In the genomic region with DNA sequence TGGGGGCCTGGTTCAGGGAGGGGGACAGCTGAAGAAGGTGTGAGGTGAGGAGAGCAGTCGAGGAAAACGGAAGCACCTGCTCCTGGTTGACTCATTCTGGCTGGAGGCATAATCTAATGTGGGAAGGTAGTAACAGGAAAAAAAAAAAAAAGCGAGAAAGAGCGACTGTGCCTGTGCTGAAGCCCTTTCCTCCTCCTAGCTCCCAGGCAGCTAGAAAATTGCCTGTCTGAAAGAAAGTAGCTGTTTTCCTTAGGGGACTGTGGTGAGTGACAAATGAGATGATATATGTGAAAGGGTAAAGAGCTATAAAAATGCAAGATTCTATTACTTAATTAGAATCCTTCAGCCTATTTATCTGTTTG, we compare ENCODE assay signal across 8 cellular contexts. TPM values are rescaled to one million over a fixed set of nuclear protein-coding genes. Genes with fewer than 3 reads are reported as not detected.
DNase-seq lines count a peak whose midpoint lies in the region; ATAC-seq and TF ChIP-seq lines count a peak whose summit lies in the region.

No MANE protein-coding gene starts in this region.

- peaks cover 33% of the 10 kb centered on the region for H3K4me1 ChIP-seq in mononuclear cell (ENCODE audit: insufficient read depth, low read length)

- no peaks in the 10 kb centered on the region for H3K9me3 ChIP-seq in mononuclear cell (ENCODE audit: low read depth, low read length)

- H3K36me3 Mint-ChIP-seq in IgD-negative memory B cell: peaks cover 5% of the 10 kb centered on the region

- peak overlapping the region; percentile 85 to 96 (median 93) for H3K4me3 Mint-ChIP-seq in IgD-negative memory B cell

- no peak for TF ChIP-seq CTCF in C4-2B (conservative IDR thresholded peaks at IDR 0.05)

- H3K4me3 ChIP-seq in mononuclear cell (ENCODE audit: low read length): peak overlapping the region; percentile 50

- H3K27ac ChIP-seq in C4-2B (peak overlapping the region; percentile 88), caudate nucleus (ENCODE audit: low read depth, low read length) (peak overlapping the region; percentile 42)

- H3K27ac Mint-ChIP-seq in IgD-negative memory B cell: no peak overlapping the region

- peaks cover 37% of the 10 kb centered on the region for H3K27me3 ChIP-seq in mononuclear cell (ENCODE audit: insufficient read depth, low read length)

- H3K27me3 Mint-ChIP-seq in IgD-negative memory B cell: peaks cover 31% of the 10 kb centered on the region

- H3K4me1 Mint-ChIP-seq in IgD-negative memory B cell: peaks cover 14 to 18% (median 17%) of the 10 kb centered on the region in 3 donors

- intact Hi-C loops in left ventricle myocardium superior (cut with micrococcal nuclease): no loop called here

- DNase-seq in caudate nucleus (lab: John Stamatoyannopoulos, UW) (no peak), NCI-H1930 (lab: John Stamatoyannopoulos, UW) (no peak), left ventricle myocardium superior (no peak)

- H3K9me3 Mint-ChIP-seq in IgD-negative memory B cell: no peaks in the 10 kb centered on the region

- no peak for ATAC-seq in HG03039 (IDR thresholded peaks at IDR 0.05; ENCODE audit: unreplicated experiment)
- no peak for ATAC-seq in GM18519 (IDR thresholded peaks at IDR 0.05; ENCODE audit: low FRiP score, unreplicated experiment)
- ATAC-seq in left ventricle myocardium superior: no peak

RNA-seq across cellular contexts. Expression of gene MEST, which starts 4.9 kb away (rescaled TPM):
- 5.7 TPM for polyA plus RNA-seq in IgD-negative memory B cell
- 5.0 TPM for total RNA-seq in mononuclear cell
- total RNA-seq in left ventricle myocardium superior: 4.2 TPM

RNA-seq across cellular contexts. Expression of gene CEP41, which starts 46.1 kb away (rescaled TPM):
- 6.0 TPM for polyA plus RNA-seq in IgD-negative memory B cell
- total RNA-seq in mononuclear cell: 1.9 TPM
- total RNA-seq in left ventricle myocardium superior: 4.9 TPM
